In genomic region chr3:47299396-47300318, GRCh38 we compare ENCODE assay signal across 1 cellular context.
A peak's percentile ranks its signal among the peaks of the same experiment; 100 is the strongest.
TF ChIP-seq lines count a peak whose summit lies in the region.

No MANE protein-coding gene starts in this region.

TF ChIP-seq in K562, 482 proteins besides CTCF, POLR2A, EP300 and RAD21 (continues in another document):
- no peak for TF ChIP-seq BRF2 (IDR thresholded peaks at IDR 0.05; ENCODE audit: borderline replicate concordance, insufficient read depth, insufficient read length)
- TF ChIP-seq OTX1 (CRISPR knock-in tag; IDR thresholded peaks at IDR 0.05): 0 out of 2 replicates have a peak, but pooled peaks have one; percentile 22
- no peak for TF ChIP-seq FOXA1 (IDR thresholded peaks at IDR 0.05; ENCODE audit: borderline replicate concordance)
- TF ChIP-seq EZH2 (IDR thresholded peaks at IDR 0.05; ENCODE audit: borderline replicate concordance, low read depth, low read length): no peak
- TF ChIP-seq THRB (CRISPR knock-in tag; conservative IDR thresholded peaks at IDR 0.05): 0 out of 2 replicates have a peak, but pooled peaks have one; percentile 61
- TF ChIP-seq MTA1 (IDR thresholded peaks at IDR 0.05; ENCODE audit: borderline replicate concordance): 0 out of 2 replicates have a peak, but pooled peaks have one; percentile 27
- no peak for TF ChIP-seq ASH1L (IDR thresholded peaks at IDR 0.05; ENCODE audit: borderline replicate concordance, low read depth, partially characterized antibody)
- no peak for TF ChIP-seq HMBOX1 (IDR thresholded peaks at IDR 0.05)
- TF ChIP-seq RBBP5 (IDR thresholded peaks at IDR 0.05; ENCODE audit: borderline replicate concordance, insufficient read depth, low read length, poor library complexity, severe bottlenecking): no peak
- no peak for TF ChIP-seq SP1 (CRISPR knock-in tag; IDR thresholded peaks at IDR 0.05)
- TF ChIP-seq PTTG1 (tag; IDR thresholded peaks at IDR 0.05; ENCODE audit: low read depth): no peak
- no peak for TF ChIP-seq TBP (optimal IDR thresholded peaks at IDR 0.05; ENCODE audit: low read depth, low read length)
- no peak for TF ChIP-seq IFI16 (CRISPR knock-in tag; IDR thresholded peaks at IDR 0.05)
- TF ChIP-seq ZNF696 (CRISPR knock-in tag; conservative IDR thresholded peaks at IDR 0.05): no peak
- TF ChIP-seq U2AF2 (optimal IDR thresholded peaks at IDR 0.05; ENCODE audit: low read depth, low read length): no peak
- TF ChIP-seq NR2C1 (IDR thresholded peaks at IDR 0.05): no peak
- no peak for TF ChIP-seq NR2C1 (tag; IDR thresholded peaks at IDR 0.05)
- no peak for TF ChIP-seq NR2C2 (CRISPR knock-in tag; IDR thresholded peaks at IDR 0.05)
- no peak for TF ChIP-seq NR2C2 (tag; IDR thresholded peaks at IDR 0.05)
- peak; percentile 78; the same call in 1 of the 2 replicates for TF ChIP-seq ZBTB26 (CRISPR knock-in tag; IDR thresholded peaks at IDR 0.05)
- TF ChIP-seq CEBPG (CRISPR knock-in tag; IDR thresholded peaks at IDR 0.05): no peak; the same call in 1 of the 2 replicates
- no peak for TF ChIP-seq CEBPG (tag; conservative IDR thresholded peaks at IDR 0.05 in 1 of 2, IDR thresholded peaks at IDR 0.05 in 1 of 2)
- TF ChIP-seq DPF2 (IDR thresholded peaks at IDR 0.05): peak; percentile 46; the same call in 1 of the 2 replicates
- TF ChIP-seq NCOR1 (IDR thresholded peaks at IDR 0.05): no peak
- TF ChIP-seq CREB1 (IDR thresholded peaks at IDR 0.05): no peak
- no peak for TF ChIP-seq CREB1 (CRISPR knock-in tag; IDR thresholded peaks at IDR 0.05)
- TF ChIP-seq HLTF (IDR thresholded peaks at IDR 0.05): 0 out of 2 replicates have a peak, but pooled peaks have one; percentile 26
- TF ChIP-seq ZNF408 (CRISPR knock-in tag; IDR thresholded peaks at IDR 0.05; ENCODE audit: low read depth): no peak
- peak; percentile 84 for TF ChIP-seq ZNF384 (IDR thresholded peaks at IDR 0.05; ENCODE audit: low read depth, low read length)
- no peak for TF ChIP-seq PREB (CRISPR knock-in tag; IDR thresholded peaks at IDR 0.05)
- peak; percentile 88 for TF ChIP-seq ZEB2 (IDR thresholded peaks at IDR 0.05)
- TF ChIP-seq GABPB1 (CRISPR knock-in tag; IDR thresholded peaks at IDR 0.05): no peak
- TF ChIP-seq MEIS2 (IDR thresholded peaks at IDR 0.05; ENCODE audit: partially characterized antibody): no peak
- no peak for TF ChIP-seq ARID2 (IDR thresholded peaks at IDR 0.05)
- no peak for TF ChIP-seq MTA2 (IDR thresholded peaks at IDR 0.05; ENCODE audit: low read depth)
- no peak for TF ChIP-seq LARP7 (IDR thresholded peaks at IDR 0.05)
- TF ChIP-seq BCOR (IDR thresholded peaks at IDR 0.05): no peak
- TF ChIP-seq E2F3 (CRISPR knock-in tag; IDR thresholded peaks at IDR 0.05): no peak
- no peak for TF ChIP-seq ZNF174 (CRISPR knock-in tag; IDR thresholded peaks at IDR 0.05)
- no peak for TF ChIP-seq PCBP2 (IDR thresholded peaks at IDR 0.05; ENCODE audit: low read depth, low read length, poor library complexity, severe bottlenecking)
- peak; percentile 78 for TF ChIP-seq CEBPB (tag; IDR thresholded peaks at IDR 0.05)
- no peak for TF ChIP-seq ZNF77 (CRISPR knock-in tag; IDR thresholded peaks at IDR 0.05)
- no peak for TF ChIP-seq KLF6 (CRISPR knock-in tag; IDR thresholded peaks at IDR 0.05; ENCODE audit: borderline replicate concordance)
- no peak for TF ChIP-seq ZNF592 (IDR thresholded peaks at IDR 0.05)
- TF ChIP-seq SREBF1 (IDR thresholded peaks at IDR 0.05; ENCODE audit: borderline replicate concordance, low read depth, low read length): no peak
- TF ChIP-seq BMI1 (IDR thresholded peaks at IDR 0.05; ENCODE audit: low read length): no peak
- TF ChIP-seq MCM2 (IDR thresholded peaks at IDR 0.05; ENCODE audit: low read depth): no peak
- no peak for TF ChIP-seq NR3C1 (CRISPR knock-in tag; IDR thresholded peaks at IDR 0.05)
- TF ChIP-seq ZC3H4 (CRISPR knock-in tag; IDR thresholded peaks at IDR 0.05; ENCODE audit: borderline replicate concordance): no peak
- TF ChIP-seq GABPB2 (CRISPR knock-in tag; conservative IDR thresholded peaks at IDR 0.05): no peak
- peak; percentile 32; the same call in 1 of the 2 replicates for TF ChIP-seq SMARCA4 (IDR thresholded peaks at IDR 0.05)
- no peak for TF ChIP-seq CGGBP1 (CRISPR knock-in tag; IDR thresholded peaks at IDR 0.05)
- TF ChIP-seq FOXP4 (CRISPR knock-in tag; IDR thresholded peaks at IDR 0.05; ENCODE audit: borderline replicate concordance): no peak
- TF ChIP-seq DDX20 (tag; IDR thresholded peaks at IDR 0.05; ENCODE audit: low read depth): no peak
- TF ChIP-seq ZNF584 (CRISPR knock-in tag; IDR thresholded peaks at IDR 0.05; ENCODE audit: low read depth): no peak
- no peak for TF ChIP-seq MYBL2 (IDR thresholded peaks at IDR 0.05; ENCODE audit: low read depth)
- TF ChIP-seq MYBL2 (CRISPR knock-in tag; IDR thresholded peaks at IDR 0.05; ENCODE audit: borderline replicate concordance): no peak
- TF ChIP-seq ZNF511 (CRISPR knock-in tag; IDR thresholded peaks at IDR 0.05): no peak
- TF ChIP-seq CREB5 (CRISPR knock-in tag; IDR thresholded peaks at IDR 0.05): no peak
- no peak for TF ChIP-seq NUFIP1 (IDR thresholded peaks at IDR 0.05; ENCODE audit: partially characterized antibody)
- no peak for TF ChIP-seq ZNF12 (CRISPR knock-in tag; IDR thresholded peaks at IDR 0.05)
